10 cellular contexts compared by ENCODE assay signal in the genomic region with DNA sequence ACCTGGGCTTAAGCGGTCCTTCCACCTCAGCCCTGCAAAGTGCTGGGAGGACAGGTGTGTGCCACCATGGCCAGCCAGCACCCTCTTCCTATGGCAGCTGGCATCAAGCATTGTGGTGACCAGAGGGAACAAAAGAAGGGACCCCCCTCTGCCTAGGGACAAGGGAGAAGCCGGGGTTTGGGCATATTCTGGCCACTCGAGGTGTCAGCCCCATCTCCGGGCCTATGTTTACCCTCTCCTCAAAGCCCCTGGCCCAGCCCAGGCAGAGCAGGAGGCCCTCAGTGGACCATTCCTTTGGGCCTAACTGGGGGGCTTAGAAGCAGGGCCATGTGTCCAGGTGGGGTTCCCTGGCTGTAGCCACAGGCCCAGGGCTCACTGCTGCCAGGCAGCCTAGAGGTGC. TPM values are rescaled to one million over a fixed set of nuclear protein-coding genes. Genes with fewer than 3 reads are reported as not detected.
A peak's percentile ranks its signal among the peaks of the same experiment; 100 is the strongest.
DNase-seq lines count a peak whose midpoint lies in the region; ATAC-seq, FAIRE-seq and TF ChIP-seq lines count a peak whose summit lies in the region.
"Had no signal": no experiment of that assay in that cellular context is flagged by ENCODE, and none has a peak within 500 bp of the region (broad histone marks: within the 10 kb centered on the region; RNA-seq: fewer than 3 reads in every experiment).

No MANE protein-coding gene starts in this region.

- peak overlapping the region; percentile 87 for H3K27ac ChIP-seq in BLaER1
- no peak overlapping the region for H3K27ac ChIP-seq in OCI-LY3 (ENCODE audit: low read length)
- H3K27ac ChIP-seq in pancreas: peak overlapping the region in 3 of 4 donors; percentile 22 to 63 (median 55)
- no peak overlapping the region for H3K27ac ChIP-seq in osteoblast (ENCODE audit: low read depth, low read length)

- H3K9me3 ChIP-seq in BLaER1 (no peaks in the 10 kb centered on the region), OCI-LY3 (ENCODE audit: insufficient read depth, low read length) (no peaks in the 10 kb centered on the region), pancreas (no peaks in the 10 kb centered on the region), osteoblast (ENCODE audit: low read depth, low read length) (no peaks in the 10 kb centered on the region)

- 0 out of 2 replicates have a peak overlapping the region, but pooled peaks have one; percentile 6 for H3K4me3 ChIP-seq in BLaER1
- no peak overlapping the region for H3K4me3 ChIP-seq in OCI-LY3 (ENCODE audit: low read length)
- no peak overlapping the region for H3K4me3 ChIP-seq in pancreas
- H3K4me3 ChIP-seq in osteoblast (ENCODE audit: insufficient read depth, low read length): no peak overlapping the region

- H3K27me3 ChIP-seq in BLaER1: no peaks in the 10 kb centered on the region
- peaks cover 9% of the 10 kb centered on the region for H3K27me3 ChIP-seq in OCI-LY3 (ENCODE audit: low read depth, low read length)
- H3K27me3 ChIP-seq in pancreas: no peaks in the 10 kb centered on the region
- H3K27me3 ChIP-seq in osteoblast (ENCODE audit: insufficient read depth, low read length): no peaks in the 10 kb centered on the region

- TF ChIP-seq CTCF in OCI-LY3 (IDR thresholded peaks at IDR 0.05; ENCODE audit: low read depth, low read length) (no peak), pancreas (IDR thresholded peaks at IDR 0.05) (no peak), osteoblast (IDR thresholded peaks at IDR 0.05; ENCODE audit: extremely low read depth, low read depth, low read length) (no peak)

- H3K9me3 Mint-ChIP-seq in effector memory CD8-positive, alpha-beta T cell: no peaks in the 10 kb centered on the region

- ATAC-seq in effector memory CD8-positive, alpha-beta T cell (replicated peaks): no peak
- ATAC-seq in pancreas: no peak
- ATAC-seq in GM18498 (IDR thresholded peaks at IDR 0.05; ENCODE audit: unreplicated experiment): no peak

- H3K27me3 Mint-ChIP-seq in effector memory CD8-positive, alpha-beta T cell: no peaks in the 10 kb centered on the region

- peaks cover 85% of the 10 kb centered on the region for H3K36me3 Mint-ChIP-seq in effector memory CD8-positive, alpha-beta T cell (ENCODE audit: insufficient read depth)

- H3K4me1 Mint-ChIP-seq in effector memory CD8-positive, alpha-beta T cell (ENCODE audit: low read depth in 2 of 2): peaks cover 82 to 92% of the 10 kb centered on the region in 2 donors

- H3K4me3 Mint-ChIP-seq in effector memory CD8-positive, alpha-beta T cell: peak overlapping the region; percentile 71 to 82

- H3K79me2 ChIP-seq in OCI-LY3 (ENCODE audit: low read length): no peaks in the 10 kb centered on the region
- H3K79me2 ChIP-seq in osteoblast (ENCODE audit: insufficient read depth, low read length): no peaks in the 10 kb centered on the region

- H3K4me1 ChIP-seq in BLaER1 (peaks cover 92% of the 10 kb centered on the region), OCI-LY3 (ENCODE audit: low read length) (peaks cover 25% of the 10 kb centered on the region), pancreas (peaks cover 4 to 21% (median 9%) of the 10 kb centered on the region in 3 donors), osteoblast (ENCODE audit: insufficient read depth, low read length) (no peaks in the 10 kb centered on the region)

- H3K36me3 ChIP-seq in BLaER1 (no peaks in the 10 kb centered on the region), OCI-LY3 (replicated peaks; ENCODE audit: low read depth, low read length) (no peaks in the 10 kb centered on the region), pancreas (peaks cover 0 to 12% (median 0%) of the 10 kb centered on the region in 3 donors), osteoblast (ENCODE audit: insufficient read depth, low read length) (peaks cover 18% of the 10 kb centered on the region)

- H3K4me2 ChIP-seq in BLaER1: peak overlapping the region; percentile 95
- H3K4me2 ChIP-seq in OCI-LY3 (ENCODE audit: low read length): 0 out of 2 replicates have a peak overlapping the region, but pooled peaks have one; percentile 64
- no peak overlapping the region for H3K4me2 ChIP-seq in osteoblast (ENCODE audit: insufficient read depth, low read length)

- 81 to 84% methylated on average over 4 of the region's 4 CpGs for whole genome bisulfite sequencing in pancreas, 2 donors

- H4K20me1 ChIP-seq in BLaER1 (no peaks in the 10 kb centered on the region), OCI-LY3 (ENCODE audit: insufficient read depth, low read length) (no peaks in the 10 kb centered on the region), osteoblast (ENCODE audit: insufficient read depth, low read length) (peaks cover 6% of the 10 kb centered on the region)

- intact Hi-C loops in pancreas (cut with DNase I): no loop called here

- H2AFZ ChIP-seq in OCI-LY3 (ENCODE audit: low read depth, low read length): no peak overlapping the region
- no peak overlapping the region for H2AFZ ChIP-seq in osteoblast (ENCODE audit: low read length)

- no peak for FAIRE-seq in pancreas (lab: Jason Lieb, UNC)

- DNase-seq in effector memory CD8-positive, alpha-beta T cell: no peak
- DNase-seq in pancreas (peak in 1 of 6 donors; percentile 49), middle frontal gyrus (ENCODE audit: extremely low spot score, low spot score) (no peak), osteoblast (ENCODE audit: insufficient read length, low spot score, missing footprints) (no peak), NCI-H1436 treated with DMSO at 0.1 percent for 48 hours (lab: John Stamatoyannopoulos, UW) (no peak)
- DNase-seq: IMR-90, NCI-H446 had no signal

- peak overlapping the region; percentile 52 for H3K9ac ChIP-seq in BLaER1
- no peak overlapping the region for H3K9ac ChIP-seq in OCI-LY3 (ENCODE audit: low read length)

- H3K27ac Mint-ChIP-seq in effector memory CD8-positive, alpha-beta T cell: peak overlapping the region; percentile 90 to 95

RNA-seq across cellular contexts. Expression of gene VSIR, which starts 23.9 kb away (rescaled TPM):
- total RNA-seq in pancreas: 10 to 100 TPM in 3 of 6 donors, 1 to 10 TPM in 3; 3.7 to 27.6 (median 9.7) TPM
- polyA plus RNA-seq in pancreas: 10 to 100 TPM in 1 of 2 donors, 1 to 10 TPM in 1; 5.9 to 10.2 TPM
- 69.5 and 75.3 TPM in 2 replicates for total RNA-seq in osteoblast

RNA-seq across cellular contexts. Expression of gene C10orf105, which starts 29.8 kb away (rescaled TPM):
- total RNA-seq in pancreas (under 1 TPM in 1 of 6 donors, not detected in 5; 0.06 TPM), osteoblast (under 0.01 TPM in 1 of 2 replicates, not detected in the other)
- under 1 TPM; 0.08 to 0.14 TPM for polyA plus RNA-seq in pancreas
- polyA plus RNA-seq: IMR-90 had no signal

Comparison
In these comparisons a context has a peak if more than half of its experiments do, and no peak if none do; other contexts are left out.
1. H3K27ac ChIP-seq: peak in BLaER1 (single experiment) and pancreas (3 of 4); none in OCI-LY3 (single experiment) and osteoblast (single experiment).